ENCODE assay signal across 9 cellular contexts in genomic region chr10:61974611-61975010, GRCh38.
A peak's percentile ranks its signal among the peaks of the same experiment; 100 is the strongest.
DNase-seq lines count a peak whose midpoint lies in the region; ATAC-seq and TF ChIP-seq lines count a peak whose summit lies in the region.
"Had no signal": no experiment of that assay in that cellular context is flagged by ENCODE, and none has a peak within 500 bp of the region (broad histone marks: within the 10 kb centered on the region; RNA-seq: fewer than 3 reads in every experiment).

No MANE protein-coding gene starts in this region.

- no peak overlapping the region for H3K4me3 Mint-ChIP-seq in activated CD8-positive, alpha-beta T cell treated with anti-CD3 and anti-CD28 coated beads for 36 hours
- no peak overlapping the region for H3K4me3 Mint-ChIP-seq in activated CD8-positive, alpha-beta T cell treated with anti-CD3 and anti-CD28 coated beads, Interleukin-2, amount 10 ng/mL, durations not matched to agents 7 days and 5 days
- no peak overlapping the region for H3K4me3 Mint-ChIP-seq in T-helper 17 cell
- H3K4me3 Mint-ChIP-seq: T-helper 1 cell treated with Interleukin-12 subunit alpha and Interleukin-12 subunit beta and Interleukin-4 antibody, amounts not matched to agents 30 μg/mL and 1 μg/mL, for 36 hours had no signal

- H3K27me3 Mint-ChIP-seq in activated CD8-positive, alpha-beta T cell treated with anti-CD3 and anti-CD28 coated beads for 36 hours, result no peaks in the 10 kb centered on the region
- no peaks in the 10 kb centered on the region for H3K27me3 Mint-ChIP-seq in activated CD8-positive, alpha-beta T cell treated with anti-CD3 and anti-CD28 coated beads, Interleukin-2, amount 10 ng/mL, durations not matched to agents 7 days and 5 days (ENCODE audit: low read depth)
- H3K27me3 Mint-ChIP-seq in T-helper 17 cell, result no peaks in the 10 kb centered on the region

- H3K36me3 ChIP-seq in right atrium auricular region, result no peaks in the 10 kb centered on the region
- no peaks in the 10 kb centered on the region for H3K36me3 ChIP-seq in testis (ENCODE audit: low read depth, missing control alignments)

- DNase-seq in activated CD8-positive, alpha-beta T cell treated with anti-CD3 and anti-CD28 coated beads for 36 hours, result peak; percentile 27
- DNase-seq in activated CD8-positive, alpha-beta T cell treated with anti-CD3 and anti-CD28 coated beads, Interleukin-2, amount 10 ng/mL, durations not matched to agents 7 days and 5 days, result no peak
- no peak for DNase-seq in T-helper 17 cell
- DNase-seq in right atrium auricular region (ENCODE audit: low spot score), result no peak
- DNase-seq in testis, result peak; percentile 76
- DNase-seq in T-helper 9 cell, result no peak

- H3K36me3 Mint-ChIP-seq in activated CD8-positive, alpha-beta T cell treated with anti-CD3 and anti-CD28 coated beads for 36 hours (ENCODE audit: low read depth), result peaks cover 53% of the 10 kb centered on the region
- peaks cover 45% of the 10 kb centered on the region for H3K36me3 Mint-ChIP-seq in activated CD8-positive, alpha-beta T cell treated with anti-CD3 and anti-CD28 coated beads, Interleukin-2, amount 10 ng/mL, durations not matched to agents 7 days and 5 days (ENCODE audit: low read depth)
- peaks cover 2% of the 10 kb centered on the region for H3K36me3 Mint-ChIP-seq in T-helper 17 cell (ENCODE audit: low read depth)

- peaks cover 7% of the 10 kb centered on the region for H3K9me3 Mint-ChIP-seq in activated CD8-positive, alpha-beta T cell treated with anti-CD3 and anti-CD28 coated beads for 36 hours
- peaks cover 3% of the 10 kb centered on the region for H3K9me3 Mint-ChIP-seq in activated CD8-positive, alpha-beta T cell treated with anti-CD3 and anti-CD28 coated beads, Interleukin-2, amount 10 ng/mL, durations not matched to agents 7 days and 5 days (ENCODE audit: insufficient read depth)

- H3K4me3 ChIP-seq in right atrium auricular region (no peak overlapping the region), testis (no peak overlapping the region)

- POLR2A ChIA-PET in activated CD8-positive, alpha-beta T cell treated with anti-CD3 and anti-CD28 coated beads for 36 hours (lab: Charles Lee), result no interaction called here
- POLR2A ChIA-PET in activated CD8-positive, alpha-beta T cell treated with anti-CD3 and anti-CD28 coated beads, Interleukin-2, amount 10 ng/mL, durations not matched to agents 7 days and 5 days (lab: Charles Lee), result no interaction called here

- no peak for ATAC-seq in activated CD8-positive, alpha-beta T cell treated with anti-CD3 and anti-CD28 coated beads for 36 hours
- ATAC-seq in activated CD8-positive, alpha-beta T cell treated with anti-CD3 and anti-CD28 coated beads, Interleukin-2, amount 10 ng/mL, durations not matched to agents 7 days and 5 days, result no peak
- ATAC-seq in T-helper 17 cell (no peak), GM21390 (IDR thresholded peaks at IDR 0.05; ENCODE audit: unreplicated experiment) (no peak), GM18520 (IDR thresholded peaks at IDR 0.05; ENCODE audit: unreplicated experiment) (no peak)

- peak overlapping the region; percentile 44 to 51 for H3K27ac ChIP-seq in right atrium auricular region
- peak overlapping the region in 1 of 2 donors; percentile 52 for H3K27ac ChIP-seq in testis

- H3K27me3 ChIP-seq in right atrium auricular region (no peaks in the 10 kb centered on the region), testis (no peaks in the 10 kb centered on the region)

- CTCF ChIA-PET in activated CD8-positive, alpha-beta T cell treated with anti-CD3 and anti-CD28 coated beads for 36 hours (lab: Charles Lee), result no interaction called here
- CTCF ChIA-PET in activated CD8-positive, alpha-beta T cell treated with anti-CD3 and anti-CD28 coated beads, Interleukin-2, amount 10 ng/mL, durations not matched to agents 7 days and 5 days (lab: Charles Lee), result no interaction called here

- no peak overlapping the region for H3K27ac Mint-ChIP-seq in activated CD8-positive, alpha-beta T cell treated with anti-CD3 and anti-CD28 coated beads for 36 hours
- H3K27ac Mint-ChIP-seq in activated CD8-positive, alpha-beta T cell treated with anti-CD3 and anti-CD28 coated beads, Interleukin-2, amount 10 ng/mL, durations not matched to agents 7 days and 5 days, result no peak overlapping the region
- H3K27ac Mint-ChIP-seq in T-helper 17 cell, result peak overlapping the region; percentile 45
- H3K27ac Mint-ChIP-seq: T-helper 1 cell treated with Interleukin-12 subunit alpha and Interleukin-12 subunit beta and Interleukin-4 antibody, amounts not matched to agents 30 μg/mL and 1 μg/mL, for 36 hours had no signal

- TF ChIP-seq POLR2A in testis (IDR thresholded peaks at IDR 0.05), result no peak

- peaks cover 0 to 46% of the 10 kb centered on the region in 2 donors for H3K4me1 ChIP-seq in right atrium auricular region
- peaks cover 24% of the 10 kb centered on the region for H3K4me1 ChIP-seq in testis

- H3K9me3 ChIP-seq in T-helper 17 cell (ENCODE audit: control insufficient read depth, low read length, poor library complexity, severe bottlenecking) (no peaks in the 10 kb centered on the region), right atrium auricular region (no peaks in the 10 kb centered on the region), testis (no peaks in the 10 kb centered on the region)

- WGBS in testis, 2 donors, result 38 to 55% methylated on average over 6 of the region's 6 CpGs

- intact Hi-C loops in activated CD8-positive, alpha-beta T cell treated with anti-CD3 and anti-CD28 coated beads for 36 hours (cut with micrococcal nuclease), result no loop called here
- intact Hi-C loops in testis (cut with DNase I; ENCODE audit: low total_unique reads), result no loop called here

- no peak for TF ChIP-seq CTCF in activated CD8-positive, alpha-beta T cell treated with anti-CD3 and anti-CD28 coated beads for 36 hours (IDR thresholded peaks at IDR 0.05)
- TF ChIP-seq CTCF in right atrium auricular region (IDR thresholded peaks at IDR 0.05), result no peak
- no peak for TF ChIP-seq CTCF in testis (IDR thresholded peaks at IDR 0.05)

- peaks cover 35% of the 10 kb centered on the region for H3K4me1 Mint-ChIP-seq in activated CD8-positive, alpha-beta T cell treated with anti-CD3 and anti-CD28 coated beads for 36 hours (ENCODE audit: low read depth)
- peaks cover 17% of the 10 kb centered on the region for H3K4me1 Mint-ChIP-seq in activated CD8-positive, alpha-beta T cell treated with anti-CD3 and anti-CD28 coated beads, Interleukin-2, amount 10 ng/mL, durations not matched to agents 7 days and 5 days (ENCODE audit: low read depth)
- peaks cover 8% of the 10 kb centered on the region for H3K4me1 Mint-ChIP-seq in T-helper 17 cell

Comparison
In these comparisons a context has a peak if more than half of its experiments do, and no peak if none do; other contexts are left out.
1. DNase-seq: peak in activated CD8-positive, alpha-beta T cell treated with anti-CD3 and anti-CD28 coated beads for 36 hours (single experiment) and testis (single experiment); none in activated CD8-positive, alpha-beta T cell treated with anti-CD3 and anti-CD28 coated beads, Interleukin-2, amount 10 ng/mL, durations not matched to agents 7 days and 5 days (single experiment), T-helper 17 cell (0 of 3), right atrium auricular region (single experiment) and T-helper 9 cell (single experiment).